9 cellular contexts compared by ENCODE assay signal in the genomic region with DNA sequence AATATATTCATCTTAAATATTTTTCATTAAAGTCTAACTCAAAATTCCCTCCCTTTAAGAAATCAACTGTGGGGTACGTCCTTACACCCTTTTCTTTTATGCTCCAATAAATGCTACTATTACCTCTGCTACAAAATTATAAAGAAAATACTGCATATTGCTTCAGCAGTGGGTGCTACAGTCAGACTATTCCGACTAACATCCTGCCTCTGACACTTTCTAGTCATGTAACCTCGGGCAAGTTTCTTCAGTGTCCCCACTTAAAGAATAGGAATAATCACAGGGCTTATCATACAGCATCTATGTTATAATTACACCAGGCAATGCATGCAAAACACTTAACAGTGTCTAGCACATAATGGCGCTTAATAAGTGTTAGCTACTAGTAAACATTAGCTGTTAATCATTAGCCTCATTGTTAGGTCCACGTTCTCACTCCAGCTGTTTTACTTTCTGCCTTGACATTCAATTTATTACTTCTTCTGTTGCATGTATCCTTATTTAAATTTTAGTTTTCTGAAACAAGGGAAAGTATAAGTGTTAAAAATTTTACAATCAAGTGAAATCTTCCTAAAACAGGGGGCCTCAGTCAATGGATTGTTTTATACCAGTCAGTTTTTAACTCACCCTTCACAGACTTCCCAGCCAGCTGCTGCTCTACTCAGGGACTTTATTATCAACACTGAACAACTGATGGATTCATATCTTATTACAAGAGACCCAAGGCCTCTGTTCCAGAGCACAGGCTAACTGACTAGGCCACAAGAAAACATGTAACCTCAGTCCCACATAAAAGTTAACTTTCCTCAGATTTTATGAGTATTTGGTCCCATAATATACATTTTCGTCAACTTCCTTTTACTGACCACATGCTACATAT. TPM values are rescaled to one million over a fixed set of nuclear protein-coding genes. Genes with fewer than 3 reads are reported as not detected.
DNase-seq lines count a peak whose midpoint lies in the region; ATAC-seq and TF ChIP-seq lines count a peak whose summit lies in the region.
"Had no signal": no experiment of that assay in that cellular context is flagged by ENCODE, and none has a peak within 500 bp of the region (broad histone marks: within the 10 kb centered on the region; RNA-seq: fewer than 3 reads in every experiment).

No MANE protein-coding gene starts in this region.

- no peak for ATAC-seq in effector memory CD8-positive, alpha-beta T cell (replicated peaks)

- H3K9me2 ChIP-seq in Loucy (replicated peaks; ENCODE audit: low read depth, low read length) = no peaks in the 10 kb centered on the region

- DNase-seq in activated CD4-positive, alpha-beta T cell treated with anti-CD3 and anti-CD28 coated beads, Interleukin-2, amount 10 ng/mL, durations not matched to agents 7 days and 5 days = no peak
- no peak for DNase-seq in activated CD4-positive, alpha-beta T cell treated with anti-CD3 and anti-CD28 coated beads, Interleukin-2, amount 50 U/mL, for 4 hours
- no peak for DNase-seq in effector memory CD8-positive, alpha-beta T cell
- DNase-seq in renal cortical epithelial cell (ENCODE audit: low read depth) = peak; percentile 84
- no peak for DNase-seq in SK-N-DZ (ENCODE audit: low spot score)
- DNase-seq in NCI-H345 treated with DMSO at 0.1 percent for 48 hours (lab: John Stamatoyannopoulos, UW; ENCODE audit: unreplicated experiment) = no peak
- DNase-seq in uterus = no peak

- POLR2A ChIA-PET in activated CD4-positive, alpha-beta T cell treated with anti-CD3 and anti-CD28 coated beads, Interleukin-2, amount 10 ng/mL, durations not matched to agents 7 days and 5 days (lab: Charles Lee) = no interaction called here

- peaks cover 6% of the 10 kb centered on the region for H3K36me3 Mint-ChIP-seq in activated CD4-positive, alpha-beta T cell treated with anti-CD3 and anti-CD28 coated beads, Interleukin-2, amount 10 ng/mL, durations not matched to agents 7 days and 5 days (ENCODE audit: low read depth)
- H3K36me3 Mint-ChIP-seq in effector memory CD8-positive, alpha-beta T cell (ENCODE audit: insufficient read depth) = peaks cover 16% of the 10 kb centered on the region

- peaks cover 16% of the 10 kb centered on the region; the same call in 1 of the 2 replicates for H3F3A ChIP-seq in Loucy (ENCODE audit: low read depth)

- no peak overlapping the region for H2AFZ ChIP-seq in Loucy (ENCODE audit: low read length)

- CTCF ChIA-PET in activated CD4-positive, alpha-beta T cell treated with anti-CD3 and anti-CD28 coated beads, Interleukin-2, amount 10 ng/mL, durations not matched to agents 7 days and 5 days (lab: Charles Lee) = interaction anchor here (1.2 kb wide), 1 partner anchor 56 kb away, joined by 3 read pairs; no protein-coding TSS in a partner anchor

- intact Hi-C loops in uterus (cut with DNase I; ENCODE audit: low total_unique reads) = no loop called here

- peaks cover 90% of the 10 kb centered on the region for H3K79me2 ChIP-seq in Loucy (ENCODE audit: insufficient read depth, low read length)

- no peak overlapping the region for H3K4me3 Mint-ChIP-seq in activated CD4-positive, alpha-beta T cell treated with anti-CD3 and anti-CD28 coated beads, Interleukin-2, amount 10 ng/mL, durations not matched to agents 7 days and 5 days
- no peak overlapping the region for H3K4me3 Mint-ChIP-seq in effector memory CD8-positive, alpha-beta T cell

- H3K27ac ChIP-seq in uterus = no peak overlapping the region

- H4K20me1 ChIP-seq in Loucy (ENCODE audit: insufficient read depth, low read length, poor library complexity, severe bottlenecking) = peaks cover 35% of the 10 kb centered on the region

- H3K4me1 ChIP-seq in Loucy (ENCODE audit: insufficient read depth, low read length, poor library complexity, severe bottlenecking) (peaks cover 23% of the 10 kb centered on the region), uterus (peaks cover 0 to 12% of the 10 kb centered on the region in 2 donors)

- H3K4me1 Mint-ChIP-seq in activated CD4-positive, alpha-beta T cell treated with anti-CD3 and anti-CD28 coated beads, Interleukin-2, amount 10 ng/mL, durations not matched to agents 7 days and 5 days = peaks cover 41% of the 10 kb centered on the region
- peaks cover 28 to 42% of the 10 kb centered on the region in 2 donors for H3K4me1 Mint-ChIP-seq in effector memory CD8-positive, alpha-beta T cell (ENCODE audit: low read depth in 2 of 2)

- no peaks in the 10 kb centered on the region for H3K27me3 Mint-ChIP-seq in activated CD4-positive, alpha-beta T cell treated with anti-CD3 and anti-CD28 coated beads, Interleukin-2, amount 10 ng/mL, durations not matched to agents 7 days and 5 days
- H3K27me3 Mint-ChIP-seq in effector memory CD8-positive, alpha-beta T cell = no peaks in the 10 kb centered on the region

- no peaks in the 10 kb centered on the region for H3K27me3 ChIP-seq in Loucy (ENCODE audit: insufficient read depth, low read length, poor library complexity, severe bottlenecking)
- H3K27me3 ChIP-seq in uterus = no peaks in the 10 kb centered on the region

- no peaks in the 10 kb centered on the region for H3K9me3 Mint-ChIP-seq in activated CD4-positive, alpha-beta T cell treated with anti-CD3 and anti-CD28 coated beads, Interleukin-2, amount 10 ng/mL, durations not matched to agents 7 days and 5 days
- no peaks in the 10 kb centered on the region for H3K9me3 Mint-ChIP-seq in effector memory CD8-positive, alpha-beta T cell
- H3K9me3 Mint-ChIP-seq: HFFc6 had no signal

- no peak for TF ChIP-seq CTCF in Loucy (conservative IDR thresholded peaks at IDR 0.05; ENCODE audit: low read length)
- no peak for TF ChIP-seq CTCF in uterus (IDR thresholded peaks at IDR 0.05)

- no peak for TF ChIP-seq POLR2A in uterus (IDR thresholded peaks at IDR 0.05)

- H3K4me3 ChIP-seq in Loucy (ENCODE audit: low read length, poor library complexity, severe bottlenecking) (no peak overlapping the region), uterus (no peak overlapping the region)

- peak overlapping the region; percentile 55 for H3K9ac ChIP-seq in Loucy (ENCODE audit: low read depth, low read length, poor library complexity, severe bottlenecking)

- peak overlapping the region; percentile 77 for H3K4me2 ChIP-seq in Loucy (ENCODE audit: low read depth, low read length, poor library complexity, severe bottlenecking)

- H3K36me3 ChIP-seq in Loucy (ENCODE audit: insufficient read depth, low read length) (peaks cover 6% of the 10 kb centered on the region; the same call in 1 of the 2 replicates), uterus (no peaks in the 10 kb centered on the region)

- peak overlapping the region; percentile 71 for H3K27ac Mint-ChIP-seq in activated CD4-positive, alpha-beta T cell treated with anti-CD3 and anti-CD28 coated beads, Interleukin-2, amount 10 ng/mL, durations not matched to agents 7 days and 5 days
- H3K27ac Mint-ChIP-seq in effector memory CD8-positive, alpha-beta T cell = peak overlapping the region; percentile 44 to 52

- no peaks in the 10 kb centered on the region for H3K9me3 ChIP-seq in Loucy (ENCODE audit: insufficient read depth, low read depth, low read length)
- H3K9me3 ChIP-seq in uterus = no peaks in the 10 kb centered on the region

RNA-seq across cellular contexts. Expression of a gene that starts 54.0 kb away (rescaled TPM):
- total RNA-seq in activated CD4-positive, alpha-beta T cell treated with anti-CD3 and anti-CD28 coated beads, Interleukin-2, amount 10 ng/mL, durations not matched to agents 7 days and 5 days = 10 to 100 TPM; 52.7 to 54.9 TPM
- total RNA-seq in renal cortical epithelial cell = 52.6 and 124 TPM in 2 replicates
- polyA plus RNA-seq in SK-N-DZ (2014; cell fraction: cytosol; rRNA removed) = 21.5 and 25.2 TPM in 2 replicates
- polyA plus RNA-seq in SK-N-DZ (2014; cell fraction: nucleus; rRNA removed) = 28.2 and 37.6 TPM in 2 replicates
- total RNA-seq in uterus = 100 to 1,000 TPM in 1 of 4 donors, 10 to 100 TPM in 3; 14.1 to 110 (median 55.9) TPM
